ENCODE assay signal across 12 cellular contexts in the genomic region with DNA sequence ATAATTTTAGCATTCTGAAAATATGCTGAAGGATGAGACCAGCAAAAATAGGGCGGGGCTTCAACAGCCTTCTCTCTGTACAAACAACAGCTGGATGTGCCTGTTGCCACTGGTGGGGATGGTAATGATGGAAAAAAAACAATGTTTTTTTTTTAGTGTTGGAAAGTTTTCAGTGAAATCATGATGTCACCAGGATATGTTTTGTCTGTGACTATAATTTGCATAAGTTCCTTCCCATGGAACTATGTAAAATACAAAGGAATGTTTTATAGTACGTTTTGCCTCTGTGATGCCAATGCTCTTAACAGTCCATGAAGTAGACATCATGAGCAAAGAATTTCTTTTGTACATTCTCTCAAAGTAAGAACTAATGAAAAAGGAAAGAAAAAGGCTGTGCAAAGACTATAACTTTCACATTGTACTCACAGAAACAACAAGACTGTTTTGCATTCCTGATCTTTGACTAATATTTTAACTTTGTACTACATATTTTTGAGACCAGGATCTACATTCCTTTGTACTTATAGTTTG.
A peak's percentile ranks its signal among the peaks of the same experiment; 100 is the strongest.
DNase-seq lines count a peak whose midpoint lies in the region; ATAC-seq and TF ChIP-seq lines count a peak whose summit lies in the region.
"Had no signal": no experiment of that assay in that cellular context is flagged by ENCODE, and none has a peak within 500 bp of the region (broad histone marks: within the 10 kb centered on the region; RNA-seq: fewer than 3 reads in every experiment).

No MANE protein-coding gene starts in this region.

- no peak for TF ChIP-seq POLR2A in thyroid gland (IDR thresholded peaks at IDR 0.05)

- peak overlapping the region in 1 of 3 donors; percentile 5 for H3K27ac ChIP-seq in thyroid gland
- H3K27ac ChIP-seq: vagina had no signal

- no peaks in the 10 kb centered on the region for H3K27me3 Mint-ChIP-seq in stimulated activated naive B cell treated with anti-CD40 and anti-IgM and Interleukin-4, amounts not matched to agents 10 μg/mL and 1 μg/mL and 100 μg/mL, for 72 hours

- H3K9me3 ChIP-seq in thyroid gland, result peaks cover 4% of the 10 kb centered on the region
- H3K9me3 ChIP-seq: vagina had no signal

- H3K4me1 Mint-ChIP-seq in stimulated activated naive B cell treated with anti-CD40 and anti-IgM and Interleukin-4, amounts not matched to agents 10 μg/mL and 1 μg/mL and 100 μg/mL, for 72 hours, result no peaks in the 10 kb centered on the region

- H3K27ac Mint-ChIP-seq in stimulated activated naive B cell treated with anti-CD40 and anti-IgM and Interleukin-4, amounts not matched to agents 10 μg/mL and 1 μg/mL and 100 μg/mL, for 72 hours, result no peak overlapping the region

- TF ChIP-seq CTCF in cardiac fibroblast (IDR thresholded peaks at IDR 0.05; ENCODE audit: low read depth, low read length), result no peak
- TF ChIP-seq CTCF in kidney epithelial cell (IDR thresholded peaks at IDR 0.05; ENCODE audit: insufficient read depth, low read length, poor library complexity, severe bottlenecking), result no peak
- no peak for TF ChIP-seq CTCF in thyroid gland (IDR thresholded peaks at IDR 0.05)

- no peak for ATAC-seq in left colon
- ATAC-seq in stimulated activated naive B cell treated with anti-CD40 and anti-IgM and Interleukin-4, amounts not matched to agents 10 μg/mL and 1 μg/mL and 100 μg/mL, for 72 hours (replicated peaks), result no peak

- no peaks in the 10 kb centered on the region for H3K4me1 ChIP-seq in thyroid gland
- H3K4me1 ChIP-seq: vagina had no signal

- intact Hi-C loops in thyroid gland (cut with DNase I) (no loop called here), left colon (cut with DNase I, micrococcal nuclease) (no loop called here)

- H3K4me3 Mint-ChIP-seq in stimulated activated naive B cell treated with anti-CD40 and anti-IgM and Interleukin-4, amounts not matched to agents 10 μg/mL and 1 μg/mL and 100 μg/mL, for 72 hours, result no peak overlapping the region

- 51 to 54% methylated on average over 2 of the region's 2 CpGs for WGBS in thyroid gland, 2 donors

- DNase-seq in HS-27A (ENCODE audit: low read depth) (peak; percentile 65), cardiac fibroblast (ENCODE audit: low read depth in 2 of 2) (peak; percentile 97 to 99), kidney epithelial cell (ENCODE audit: low read depth) (peak; percentile 80), thyroid gland (peak; percentile 10 to 20), left colon (no peak), ecto neural progenitor cell (ENCODE audit: low spot score) (no peak)
- no peak for DNase-seq in stimulated activated CD4-positive, alpha-beta T cell treated with anti-CD3 and anti-CD28 coated beads, Interleukin-2, amount 100 ng/mL, for 24 hours
- no peak for DNase-seq in stimulated activated naive B cell treated with anti-CD40 and anti-IgM and Interleukin-4, amounts not matched to agents 10 μg/mL and 1 μg/mL and 100 μg/mL, for 72 hours
- DNase-seq: activated T-cell treated with anti-CD3 and anti-CD28 coated beads for 4 hours, glutamatergic neuron had no signal

- no peaks in the 10 kb centered on the region for H3K27me3 ChIP-seq in kidney epithelial cell (ENCODE audit: control insufficient read depth, insufficient read depth, low read length)
- no peaks in the 10 kb centered on the region for H3K27me3 ChIP-seq in thyroid gland
- H3K27me3 ChIP-seq: vagina had no signal

- H3K4me3 ChIP-seq in cardiac fibroblast (replicated peaks in 1 of 2; ENCODE audit: low read depth in 2 of 2, low read length in 2 of 2) (no peak overlapping the region), kidney epithelial cell (ENCODE audit: low read depth, low read length) (no peak overlapping the region), thyroid gland (replicated peaks in 1 of 3) (no peak overlapping the region)
- H3K4me3 ChIP-seq: skin epidermis, vagina had no signal

- H3K9me3 Mint-ChIP-seq in stimulated activated naive B cell treated with anti-CD40 and anti-IgM and Interleukin-4, amounts not matched to agents 10 μg/mL and 1 μg/mL and 100 μg/mL, for 72 hours, result peaks cover 0 to 1% of the 10 kb centered on the region in 2 donors

- no peaks in the 10 kb centered on the region for H3K36me3 ChIP-seq in kidney epithelial cell (ENCODE audit: control insufficient read depth, insufficient read depth, low read length)
- no peaks in the 10 kb centered on the region for H3K36me3 ChIP-seq in thyroid gland
- H3K36me3 ChIP-seq: vagina had no signal

- H3K36me3 Mint-ChIP-seq in stimulated activated naive B cell treated with anti-CD40 and anti-IgM and Interleukin-4, amounts not matched to agents 10 μg/mL and 1 μg/mL and 100 μg/mL, for 72 hours, result no peaks in the 10 kb centered on the region

Comparison
In these comparisons a context has a peak if more than half of its experiments do, and no peak if none do; other contexts are left out.
1. DNase-seq: peak in HS-27A (single experiment), cardiac fibroblast (2 of 2), kidney epithelial cell (single experiment) and thyroid gland (2 of 2); none in left colon (0 of 2), ecto neural progenitor cell (single experiment), stimulated activated CD4-positive, alpha-beta T cell treated with anti-CD3 and anti-CD28 coated beads, Interleukin-2, amount 100 ng/mL, for 24 hours (0 of 2) and stimulated activated naive B cell treated with anti-CD40 and anti-IgM and Interleukin-4, amounts not matched to agents 10 μg/mL and 1 μg/mL and 100 μg/mL, for 72 hours (single experiment).